8 cellular contexts compared by ENCODE assay signal in the genomic region with DNA sequence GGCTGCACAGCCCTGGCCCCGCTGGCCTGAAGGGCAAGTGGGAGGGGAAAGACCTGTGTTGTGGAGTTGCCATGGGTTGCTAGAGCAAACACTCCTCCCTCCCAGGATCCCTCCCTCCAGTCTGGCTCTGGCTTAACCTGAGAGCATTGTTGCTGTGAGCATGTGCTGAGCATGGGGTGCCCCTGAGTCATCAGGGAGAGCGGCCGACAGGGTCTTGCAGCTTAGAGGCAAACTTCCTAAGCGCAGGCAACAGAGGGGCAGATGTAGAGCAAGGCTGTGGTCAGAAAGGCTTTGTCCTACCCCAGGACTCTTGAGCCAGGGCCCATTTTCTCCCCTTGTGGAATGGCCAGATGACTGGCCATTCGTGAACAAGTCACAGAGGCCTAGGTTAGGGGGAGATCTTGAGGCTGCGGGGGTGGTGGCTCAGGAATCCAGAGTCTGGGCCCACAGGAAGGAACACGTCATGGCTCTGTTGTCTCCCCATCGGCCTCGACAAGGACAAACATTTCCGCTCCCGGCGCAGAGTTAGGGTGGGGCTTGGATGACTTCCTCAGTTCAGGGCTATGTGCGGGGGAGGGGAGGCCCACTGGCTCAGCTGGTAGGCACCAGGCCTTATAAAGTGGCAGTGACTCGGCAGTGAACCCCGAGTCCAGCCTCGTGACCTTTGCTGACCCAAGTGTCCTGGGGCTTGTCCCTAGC. TPM values are rescaled to one million over a fixed set of nuclear protein-coding genes. Genes with fewer than 3 reads are reported as not detected.
DNase-seq lines count a peak whose midpoint lies in the region; ATAC-seq, FAIRE-seq and TF ChIP-seq lines count a peak whose summit lies in the region.

No MANE protein-coding gene starts in this region.

- peaks cover 33% of the 10 kb centered on the region for H3K36me3 ChIP-seq in HUES48 (ENCODE audit: control insufficient read depth, insufficient read depth, low read length)
- H3K36me3 ChIP-seq in heart right ventricle, result peaks cover 0 to 44% (median 23%) of the 10 kb centered on the region in 9 donors
- peaks cover 17 to 45% (median 41%) of the 10 kb centered on the region in 4 donors for H3K36me3 ChIP-seq in upper lobe of left lung

- H3K4me3 ChIP-seq in A549 (0 out of 3 replicates have a peak overlapping the region, but pooled peaks have one; percentile 14), HUES48 (ENCODE audit: low read depth, low read length) (no peak overlapping the region), heart right ventricle (peak overlapping the region in 8 of 10 donors; percentile 2 to 56 (median 48)), upper lobe of left lung (peak overlapping the region in 1 of 4 donors; percentile 31)

- H3K9ac ChIP-seq in HUES48 (ENCODE audit: low read depth, low read length), result peak overlapping the region; percentile 67

- TF ChIP-seq CTCF in A549 (IDR thresholded peaks at IDR 0.05) (no peak), heart right ventricle (IDR thresholded peaks at IDR 0.05) (no peak), upper lobe of left lung (IDR thresholded peaks at IDR 0.05) (peak in 2 of 6 experiments; percentile 17 to 37)

- H3K27ac ChIP-seq in A549 (peak overlapping the region; percentile 98 to 99), HUES48 (ENCODE audit: low read depth, low read length) (peak overlapping the region; percentile 98), heart right ventricle (peak overlapping the region; percentile 92 to 100 (median 99)), upper lobe of left lung (peak overlapping the region; percentile 93 to 99 (median 98))

- no peaks in the 10 kb centered on the region for H3K9me3 ChIP-seq in A549
- no peaks in the 10 kb centered on the region for H3K9me3 ChIP-seq in HUES48 (ENCODE audit: control insufficient read depth, insufficient read depth, low read length)
- H3K9me3 ChIP-seq in heart right ventricle, result no peaks in the 10 kb centered on the region
- H3K9me3 ChIP-seq in upper lobe of left lung, result no peaks in the 10 kb centered on the region

- peak; percentile 77 to 80 for ATAC-seq in A549
- ATAC-seq in GM19025 (IDR thresholded peaks at IDR 0.05; ENCODE audit: low read depth, unreplicated experiment), result peak; percentile 31
- peak; percentile 81 to 90 (median 87) for ATAC-seq in heart right ventricle
- peak; percentile 85 to 92 for ATAC-seq in upper lobe of left lung (ENCODE audit: low FRiP score in 2 of 2)

- TF ChIP-seq RAD21 in A549 (conservative IDR thresholded peaks at IDR 0.05 in 1 of 2, IDR thresholded peaks at IDR 0.05 in 1 of 2), result no peak; a peak in 1 of 5 replicates

- peak; percentile 90 to 97 for DNase-seq in A549 (ENCODE audit: low read depth in 1 of 2, low spot score in 1 of 2)
- DNase-seq in T-helper 1 cell, result peak; percentile 85 to 94 (median 88)
- peak; percentile 100 for DNase-seq in amniotic epithelial cell (ENCODE audit: low read depth)
- peak; percentile 95 to 99 for DNase-seq in heart right ventricle
- peak; percentile 39 to 94 (median 70) for DNase-seq in posterior cingulate gyrus
- DNase-seq in upper lobe of left lung, result peak; percentile 86 to 99

- CTCF ChIA-PET in A549 (lab: Yijun Ruan, JAX), result interaction anchor here (0.6 to 1.4 kb wide), 4 partner anchors 9 to 68 kb away, joined by 3 to 4 read pairs (median 4); no protein-coding TSS in a partner anchor

- peaks cover 80% of the 10 kb centered on the region for H3K4me1 ChIP-seq in A549
- H3K4me1 ChIP-seq in HUES48 (ENCODE audit: control insufficient read depth, insufficient read depth, low read length), result peaks cover 33% of the 10 kb centered on the region
- peaks cover 56 to 98% (median 92%) of the 10 kb centered on the region in 9 donors for H3K4me1 ChIP-seq in heart right ventricle
- peaks cover 69 to 95% (median 88%) of the 10 kb centered on the region in 4 donors for H3K4me1 ChIP-seq in upper lobe of left lung

- POLR2A ChIA-PET in A549 (lab: Yijun Ruan, JAX), result interaction anchor here (1.2 to 3.9 kb wide), 6 partner anchors 7 to 714 kb away, joined by 3 to 57 read pairs (median 9); a partner anchor contains a TSS

- no peaks in the 10 kb centered on the region for H3K27me3 ChIP-seq in HUES48 (ENCODE audit: control insufficient read depth, insufficient read depth, low read length)
- no peaks in the 10 kb centered on the region for H3K27me3 ChIP-seq in heart right ventricle
- no peaks in the 10 kb centered on the region for H3K27me3 ChIP-seq in upper lobe of left lung

- TF ChIP-seq EP300 in A549 (IDR thresholded peaks at IDR 0.05), result peak in 1 of 2 experiments; percentile 64; a peak in 2 of 5 replicates
- peak in 3 of 4 donors; percentile 26 to 94 (median 87) for TF ChIP-seq EP300 in upper lobe of left lung (IDR thresholded peaks at IDR 0.05)

- WGBS in A549 (ENCODE audit: missing lambda C conversion rate), result under 1% methylated on average over 13 of the region's 16 CpGs
- WGBS in heart right ventricle, 2 donors, result 8 to 14% methylated on average over 16 of the region's 16 CpGs
- WGBS in upper lobe of left lung, 2 donors, result 1 to 3% methylated on average over 8 to 16 of the region's 16 CpGs

- intact Hi-C loops in heart right ventricle (cut with DNase I) (no loop called here), posterior cingulate gyrus (cut with DNase I) (no loop called here)

- no peak for FAIRE-seq in A549 (lab: Jason Lieb, UNC)

- peak overlapping the region; percentile 81 for H3K4me2 ChIP-seq in A549

- TF ChIP-seq POLR2A in A549 (IDR thresholded peaks at IDR 0.05; ENCODE audit: low read length), result no peak; the same call in 1 of the 2 replicates
- peak in 3 of 4 donors; percentile 23 to 62 (median 24) for TF ChIP-seq POLR2A in upper lobe of left lung (IDR thresholded peaks at IDR 0.05)

TF ChIP-seq in A549, 52 proteins besides CTCF, POLR2A, EP300 and RAD21 (continues in another document):
- no peak for TF ChIP-seq MAFK (IDR thresholded peaks at IDR 0.05; ENCODE audit: partially characterized antibody)
- TF ChIP-seq HEYL (CRISPR knock-in tag; IDR thresholded peaks at IDR 0.05), result no peak
- TF ChIP-seq, protein P1, sequence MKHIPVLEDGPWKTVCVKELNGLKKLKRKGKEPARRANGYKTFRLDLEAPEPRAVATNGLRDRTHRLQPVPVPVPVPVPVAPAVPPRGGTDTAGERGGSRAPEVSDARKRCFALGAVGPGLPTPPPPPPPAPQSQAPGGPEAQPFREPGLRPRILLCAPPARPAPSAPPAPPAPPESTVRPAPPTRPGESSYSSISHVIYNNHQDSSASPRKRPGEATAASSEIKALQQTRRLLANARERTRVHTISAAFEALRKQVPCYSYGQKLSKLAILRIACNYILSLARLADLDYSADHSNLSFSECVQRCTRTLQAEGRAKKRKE (CRISPR knock-in tag; IDR thresholded peaks at IDR 0.05; ENCODE audit: low read depth), result peak; percentile 73
- TF ChIP-seq CHD4 (IDR thresholded peaks at IDR 0.05; ENCODE audit: borderline replicate concordance), result no peak
- no peak for TF ChIP-seq CBX8 (IDR thresholded peaks at IDR 0.05)

RNA-seq across cellular contexts. Expression of a gene that starts 0.4 kb away (rescaled TPM):
- polyA plus RNA-seq in A549 (2011; rRNA removed) (0.21 TPM in 1 of 2 replicates, not detected in the other), A549 (2017; fragmentation: RNase III; extraction: RNeasy Plus Mini Kit Qiagen cat#74134 plus additional on column Dnase treatment) (0.12 to 0.18 TPM in 2 of 3 replicates, not detected in the other), heart right ventricle (1 to 10 TPM in 1 of 2 donors, under 1 TPM in 1; 0.59 to 1.8 TPM)
- 0.48 and 0.92 TPM in 2 replicates for polyA plus RNA-seq in A549 (2012; cell fraction: cytosol; rRNA removed)
- 0.70 and 0.84 TPM in 2 replicates for polyA plus RNA-seq in A549 (2012; cell fraction: nucleus; rRNA removed)
- not detected in 2 replicates for polyA minus RNA-seq in A549 (2011; rRNA and poly(A)+ RNA removed)
- total RNA-seq in heart right ventricle (1 to 10 TPM in 3 of 10 donors, under 1 TPM in 5, not detected in 2; 0.51 to 2.0 (median 0.71) TPM), upper lobe of left lung (10 to 100 TPM in 4 of 6 donors, 1 to 10 TPM in 2; 1.2 to 38.8 (median 10.9) TPM)

RNA-seq across cellular contexts. Expression of a gene that starts 0.8 kb away (rescaled TPM):
- polyA plus RNA-seq in A549 (2011; rRNA removed), result 4.2 and 4.7 TPM in 2 replicates
- 3.9 and 4.5 TPM in 2 replicates for polyA plus RNA-seq in A549 (2012; cell fraction: cytosol; rRNA removed)
- polyA plus RNA-seq in A549 (2012; cell fraction: nucleus; rRNA removed), result 28.1 and 33.9 TPM in 2 replicates
- polyA plus RNA-seq in A549 (2017; fragmentation: RNase III; extraction: RNeasy Plus Mini Kit Qiagen cat#74134 plus additional on column Dnase treatment), result 4.5 to 8.9 TPM (median 7.4 TPM) in 3 replicates
- 3.5 and 4.6 TPM in 2 replicates for polyA minus RNA-seq in A549 (2011; rRNA and poly(A)+ RNA removed)
- 1 to 10 TPM; 1.8 to 4.1 (median 3.2) TPM for total RNA-seq in heart right ventricle
- polyA plus RNA-seq in heart right ventricle, result 10 to 100 TPM in 1 of 2 donors, 1 to 10 TPM in 1; 2.2 to 12.5 TPM
- total RNA-seq in upper lobe of left lung, result 10 to 100 TPM in 4 of 6 donors, 1 to 10 TPM in 2; 5.1 to 63.9 (median 17.8) TPM

RNA-seq across cellular contexts. Expression of a gene that starts 7.3 kb away (rescaled TPM):
- polyA plus RNA-seq in A549 (2011; rRNA removed) (12.6 and 16.0 TPM in 2 replicates), A549 (2017; fragmentation: RNase III; extraction: RNeasy Plus Mini Kit Qiagen cat#74134 plus additional on column Dnase treatment) (10.9 to 11.6 TPM (median 11.2 TPM) in 3 replicates), heart right ventricle (10 to 100 TPM in 1 of 2 donors, 1 to 10 TPM in 1; 8.7 to 12.7 TPM)
- 20.0 and 21.0 TPM in 2 replicates for polyA plus RNA-seq in A549 (2012; cell fraction: cytosol; rRNA removed)
- 109 and 111 TPM in 2 replicates for polyA plus RNA-seq in A549 (2012; cell fraction: nucleus; rRNA removed)
- 19.7 and 20.1 TPM in 2 replicates for polyA minus RNA-seq in A549 (2011; rRNA and poly(A)+ RNA removed)
- total RNA-seq in heart right ventricle (10 to 100 TPM in 1 of 10 donors, 1 to 10 TPM in 9; 2.9 to 10.3 (median 6.8) TPM), upper lobe of left lung (10 to 100 TPM; 24.9 to 72.4 (median 49.6) TPM)

RNA-seq across cellular contexts. Expression of a gene that starts 19.5 kb away (rescaled TPM):
- polyA plus RNA-seq in A549 (2011; rRNA removed) (0.04 and 0.09 TPM in 2 replicates), A549 (2017; fragmentation: RNase III; extraction: RNeasy Plus Mini Kit Qiagen cat#74134 plus additional on column Dnase treatment) (0.07 to 0.08 TPM in 2 of 3 replicates, not detected in the other), heart right ventricle (under 1 TPM; 0.07 to 0.44 TPM)
- 0.05 TPM in 2 replicates for polyA plus RNA-seq in A549 (2012; cell fraction: cytosol; rRNA removed)
- 0.27 and 0.30 TPM in 2 replicates for polyA plus RNA-seq in A549 (2012; cell fraction: nucleus; rRNA removed)
- 0.25 TPM in 1 of 2 replicates, not detected in the other for polyA minus RNA-seq in A549 (2011; rRNA and poly(A)+ RNA removed)
- total RNA-seq in heart right ventricle (under 1 TPM in 5 of 10 donors, not detected in 5; 0.11 to 0.31 (median 0.16) TPM), upper lobe of left lung (1 to 10 TPM in 3 of 6 donors, under 1 TPM in 3; 0.30 to 9.1 (median 0.81) TPM)

RNA-seq across cellular contexts. Expression of a gene that starts 32.2 kb away (rescaled TPM):
- 1,515 and 1,820 TPM in 2 replicates for polyA plus RNA-seq in A549 (2011; rRNA removed)
- polyA plus RNA-seq in A549 (2012; cell fraction: cytosol; rRNA removed), result 1,474 and 1,759 TPM in 2 replicates
- 676 and 747 TPM in 2 replicates for polyA plus RNA-seq in A549 (2012; cell fraction: nucleus; rRNA removed)
- 1,575 to 1,608 TPM (median 1,577 TPM) in 3 replicates for polyA plus RNA-seq in A549 (2017; fragmentation: RNase III; extraction: RNeasy Plus Mini Kit Qiagen cat#74134 plus additional on column Dnase treatment)
- 365 and 468 TPM in 2 replicates for polyA minus RNA-seq in A549 (2011; rRNA and poly(A)+ RNA removed)
- total RNA-seq in heart right ventricle, result 1,000 to 10,000 TPM in 1 of 10 donors, 100 to 1,000 TPM in 9; 587 to 1,039 (median 681) TPM
- 1,000 to 10,000 TPM; 1,461 to 1,942 TPM for polyA plus RNA-seq in heart right ventricle
- 1,000 to 10,000 TPM in 4 of 6 donors, 100 to 1,000 TPM in 2; 507 to 1,439 (median 1,183) TPM for total RNA-seq in upper lobe of left lung

Comparison
In these comparisons a context has a peak if more than half of its experiments do, and no peak if none do; other contexts are left out.
1. ATAC-seq: peak in every context shown above with its lines; median percentile 88 in upper lobe of left lung; 87 in heart right ventricle; 78 in A549; 31 in GM19025.